Comparison of ENCODE assay signal across 1 cellular context in genomic region chr6:17725083-17725482, GRCh38.
TF ChIP-seq lines count a peak whose summit lies in the region.

No MANE protein-coding gene starts in this region.

TF ChIP-seq in HepG2, 621 proteins besides CTCF, POLR2A, EP300 and RAD21 (continued from another document and continues in another):
- TF ChIP-seq ZNF276 (CRISPR knock-in tag; IDR thresholded peaks at IDR 0.05; ENCODE audit: low read depth) (no peak), ZNF547 (CRISPR knock-in tag; IDR thresholded peaks at IDR 0.05) (no peak), SPEN (CRISPR knock-in tag; IDR thresholded peaks at IDR 0.05; ENCODE audit: low read depth) (no peak), ZNF740 (CRISPR knock-in tag; IDR thresholded peaks at IDR 0.05) (no peak), ZNF407 (CRISPR knock-in tag; IDR thresholded peaks at IDR 0.05; ENCODE audit: not compliant biosample characterization) (no peak), ARID3A (IDR thresholded peaks at IDR 0.05; ENCODE audit: low read depth, low read length) (no peak), NR1H2 (CRISPR knock-in tag; IDR thresholded peaks at IDR 0.05; ENCODE audit: borderline replicate concordance, low read depth) (no peak), ZNF121 (CRISPR knock-in tag; IDR thresholded peaks at IDR 0.05) (no peak), TGIF2 (CRISPR knock-in tag; IDR thresholded peaks at IDR 0.05) (no peak), HOXA5 (CRISPR knock-in tag; IDR thresholded peaks at IDR 0.05) (no peak), MLXIP (CRISPR knock-in tag; IDR thresholded peaks at IDR 0.05; ENCODE audit: borderline replicate concordance) (no peak), ZHX2 (IDR thresholded peaks at IDR 0.05; ENCODE audit: low read depth) (no peak), ZHX2 (CRISPR knock-in tag; IDR thresholded peaks at IDR 0.05; ENCODE audit: borderline replicate concordance) (no peak), PHF5A (CRISPR knock-in tag; IDR thresholded peaks at IDR 0.05; ENCODE audit: low read depth, unreplicated experiment) (peak; percentile 45), NR2C2 (CRISPR knock-in tag; IDR thresholded peaks at IDR 0.05; ENCODE audit: borderline replicate concordance) (no peak), ZNF274 (CRISPR knock-in tag; IDR thresholded peaks at IDR 0.05) (no peak), ESRRA (CRISPR knock-in tag; IDR thresholded peaks at IDR 0.05; ENCODE audit: low read depth) (no peak)
- TF ChIP-seq, protein P1, sequence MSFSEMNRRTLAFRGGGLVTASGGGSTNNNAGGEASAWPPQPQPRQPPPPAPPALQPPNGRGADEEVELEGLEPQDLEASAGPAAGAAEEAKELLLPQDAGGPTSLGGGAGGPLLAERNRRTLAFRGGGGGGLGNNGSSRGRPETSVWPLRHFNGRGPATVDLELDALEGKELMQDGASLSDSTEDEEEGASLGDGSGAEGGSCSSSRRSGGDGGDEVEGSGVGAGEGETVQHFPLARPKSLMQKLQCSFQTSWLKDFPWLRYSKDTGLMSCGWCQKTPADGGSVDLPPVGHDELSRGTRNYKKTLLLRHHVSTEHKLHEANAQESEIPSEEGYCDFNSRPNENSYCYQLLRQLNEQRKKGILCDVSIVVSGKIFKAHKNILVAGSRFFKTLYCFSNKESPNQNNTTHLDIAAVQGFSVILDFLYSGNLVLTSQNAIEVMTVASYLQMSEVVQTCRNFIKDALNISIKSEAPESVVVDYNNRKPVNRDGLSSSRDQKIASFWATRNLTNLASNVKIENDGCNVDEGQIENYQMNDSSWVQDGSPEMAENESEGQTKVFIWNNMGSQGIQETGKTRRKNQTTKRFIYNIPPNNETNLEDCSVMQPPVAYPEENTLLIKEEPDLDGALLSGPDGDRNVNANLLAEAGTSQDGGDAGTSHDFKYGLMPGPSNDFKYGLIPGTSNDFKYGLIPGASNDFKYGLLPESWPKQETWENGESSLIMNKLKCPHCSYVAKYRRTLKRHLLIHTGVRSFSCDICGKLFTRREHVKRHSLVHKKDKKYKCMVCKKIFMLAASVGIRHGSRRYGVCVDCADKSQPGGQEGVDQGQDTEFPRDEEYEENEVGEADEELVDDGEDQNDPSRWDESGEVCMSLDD (CRISPR knock-in tag; IDR thresholded peaks at IDR 0.05; ENCODE audit: borderline replicate concordance) = no peak
- TF ChIP-seq, protein P2, sequence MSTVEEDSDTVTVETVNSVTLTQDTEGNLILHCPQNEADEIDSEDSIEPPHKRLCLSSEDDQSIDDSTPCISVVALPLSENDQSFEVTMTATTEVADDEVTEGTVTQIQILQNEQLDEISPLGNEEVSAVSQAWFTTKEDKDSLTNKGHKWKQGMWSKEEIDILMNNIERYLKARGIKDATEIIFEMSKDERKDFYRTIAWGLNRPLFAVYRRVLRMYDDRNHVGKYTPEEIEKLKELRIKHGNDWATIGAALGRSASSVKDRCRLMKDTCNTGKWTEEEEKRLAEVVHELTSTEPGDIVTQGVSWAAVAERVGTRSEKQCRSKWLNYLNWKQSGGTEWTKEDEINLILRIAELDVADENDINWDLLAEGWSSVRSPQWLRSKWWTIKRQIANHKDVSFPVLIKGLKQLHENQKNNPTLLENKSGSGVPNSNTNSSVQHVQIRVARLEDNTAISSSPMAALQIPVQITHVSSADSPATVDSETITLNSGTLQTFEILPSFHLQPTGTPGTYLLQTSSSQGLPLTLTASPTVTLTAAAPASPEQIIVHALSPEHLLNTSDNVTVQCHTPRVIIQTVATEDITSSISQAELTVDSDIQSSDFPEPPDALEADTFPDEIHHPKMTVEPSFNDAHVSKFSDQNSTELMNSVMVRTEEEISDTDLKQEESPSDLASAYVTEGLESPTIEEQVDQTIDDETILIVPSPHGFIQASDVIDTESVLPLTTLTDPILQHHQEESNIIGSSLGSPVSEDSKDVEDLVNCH (CRISPR knock-in tag; IDR thresholded peaks at IDR 0.05) = no peak
- TF ChIP-seq, protein P3, sequence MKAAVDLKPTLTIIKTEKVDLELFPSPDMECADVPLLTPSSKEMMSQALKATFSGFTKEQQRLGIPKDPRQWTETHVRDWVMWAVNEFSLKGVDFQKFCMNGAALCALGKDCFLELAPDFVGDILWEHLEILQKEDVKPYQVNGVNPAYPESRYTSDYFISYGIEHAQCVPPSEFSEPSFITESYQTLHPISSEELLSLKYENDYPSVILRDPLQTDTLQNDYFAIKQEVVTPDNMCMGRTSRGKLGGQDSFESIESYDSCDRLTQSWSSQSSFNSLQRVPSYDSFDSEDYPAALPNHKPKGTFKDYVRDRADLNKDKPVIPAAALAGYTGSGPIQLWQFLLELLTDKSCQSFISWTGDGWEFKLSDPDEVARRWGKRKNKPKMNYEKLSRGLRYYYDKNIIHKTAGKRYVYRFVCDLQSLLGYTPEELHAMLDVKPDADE (CRISPR knock-in tag; IDR thresholded peaks at IDR 0.05) = no peak
